In genomic region chr2:8478133-8478793, GRCh38 we compare ENCODE assay signal across 12 cellular contexts.
DNase-seq lines count a peak whose midpoint lies in the region; ATAC-seq and TF ChIP-seq lines count a peak whose summit lies in the region.
"Had no signal": no experiment of that assay in that cellular context is flagged by ENCODE, and none has a peak within 500 bp of the region (broad histone marks: within the 10 kb centered on the region; RNA-seq: fewer than 3 reads in every experiment).

No MANE protein-coding gene starts in this region.

- 76% methylated on average over 12 of the region's 12 CpGs for WGBS in right cardiac atrium
- WGBS in hepatocyte (ENCODE audit: low lambda C conversion rate, missing lambda C conversion rate), result 90% methylated on average over 12 of the region's 12 CpGs
- WGBS in adrenal gland, 4 donors, result 72 to 92% (median 78%) methylated on average over 11 to 12 of the region's 12 CpGs

- H3K27ac ChIP-seq in right cardiac atrium (ENCODE audit: low read length) (no peak overlapping the region), hepatocyte (peak overlapping the region; percentile 81), adrenal gland (peak overlapping the region in 1 of 5 donors; percentile 18)

- H3K36me3 ChIP-seq in MG63 (no peaks in the 10 kb centered on the region), hepatocyte (replicated peaks; ENCODE audit: insufficient read depth, low read depth) (no peaks in the 10 kb centered on the region), adrenal gland (replicated peaks in 1 of 2) (no peaks in the 10 kb centered on the region)

- peak in 1 of 3 donors; percentile 50 for DNase-seq in right cardiac atrium
- no peak for DNase-seq in left ventricle myocardium superior
- DNase-seq in MG63, result peak; percentile 46
- no peak for DNase-seq in hepatocyte (ENCODE audit: low spot score)
- DNase-seq in NCI-H2196 (lab: John Stamatoyannopoulos, UW; ENCODE audit: unreplicated experiment), result no peak
- no peak for DNase-seq in adrenal gland
- DNase-seq in NCI-H526 treated with DMSO at 0.1 percent for 48 hours (lab: John Stamatoyannopoulos, UW), result no peak
- no peak for DNase-seq in HT-29 (ENCODE audit: low spot score)
- DNase-seq: activated CD8-positive, alpha-beta memory T cell treated with anti-CD3 and anti-CD28 coated beads, Interleukin-2, amount 50 U/mL, for 4 hours; H7; occipital lobe; stimulated activated naive CD4-positive, alpha-beta T cell had no signal

- no peaks in the 10 kb centered on the region for H4K20me1 ChIP-seq in hepatocyte (ENCODE audit: insufficient read depth, poor library complexity, severe bottlenecking)

- H3K4me1 ChIP-seq in right cardiac atrium (ENCODE audit: control insufficient read depth, insufficient read depth, low read length) (peaks cover 13% of the 10 kb centered on the region), hepatocyte (ENCODE audit: insufficient read depth) (peaks cover 39% of the 10 kb centered on the region), adrenal gland (replicated peaks in 1 of 2) (peaks cover 0 to 10% of the 10 kb centered on the region in 2 donors)

- no peak for TF ChIP-seq POLR2A in adrenal gland (IDR thresholded peaks at IDR 0.05)

- H2AFZ ChIP-seq in hepatocyte, result no peak overlapping the region

- no peaks in the 10 kb centered on the region for H3K9me2 ChIP-seq in hepatocyte (replicated peaks; ENCODE audit: insufficient read depth)

- TF ChIP-seq CTCF in hepatocyte (IDR thresholded peaks at IDR 0.05; ENCODE audit: poor library complexity) (no peak), adrenal gland (IDR thresholded peaks at IDR 0.05) (no peak)

- intact Hi-C loops in right cardiac atrium (cut with DNase I) (no loop called here), left ventricle myocardium superior (cut with micrococcal nuclease) (no loop called here), adrenal gland (cut with DNase I) (no loop called here)

- no peak overlapping the region for H3K4me2 ChIP-seq in hepatocyte

- no peaks in the 10 kb centered on the region for H3K79me2 ChIP-seq in hepatocyte

- ATAC-seq in right cardiac atrium (peak; percentile 19 to 36), left ventricle myocardium superior (no peak)

- H3K27me3 ChIP-seq in right cardiac atrium (ENCODE audit: control insufficient read depth, insufficient read depth) (no peaks in the 10 kb centered on the region), MG63 (no peaks in the 10 kb centered on the region), hepatocyte (no peaks in the 10 kb centered on the region), adrenal gland (no peaks in the 10 kb centered on the region)

- no peak overlapping the region for H3K4me3 ChIP-seq in right cardiac atrium (ENCODE audit: low read length)
- H3K4me3 ChIP-seq in MG63, result no peak overlapping the region
- H3K4me3 ChIP-seq in hepatocyte, result no peak overlapping the region
- no peak overlapping the region for H3K4me3 ChIP-seq in adrenal gland

- H3K9me3 ChIP-seq in right cardiac atrium (ENCODE audit: control insufficient read depth, low read length), result no peaks in the 10 kb centered on the region
- H3K9me3 ChIP-seq in MG63, result no peaks in the 10 kb centered on the region
- H3K9me3 ChIP-seq in hepatocyte (ENCODE audit: low read depth), result no peaks in the 10 kb centered on the region
- no peaks in the 10 kb centered on the region for H3K9me3 ChIP-seq in adrenal gland (replicated peaks in 1 of 3)
